In genomic region chr15:28878209-28878608, GRCh38 we compare ENCODE assay signal across 20 cellular contexts. TPM values are rescaled to one million over a fixed set of nuclear protein-coding genes. Genes with fewer than 3 reads are reported as not detected.
"Had no signal": no experiment of that assay in that cellular context is flagged by ENCODE, and none has a peak within 500 bp of the region (broad histone marks: within the 10 kb centered on the region; RNA-seq: fewer than 3 reads in every experiment).

No MANE protein-coding gene starts in this region.

- H3K36me3 ChIP-seq: MG63 had no signal

- FAIRE-seq: RCC 7860 had no signal

- H3K4me2 ChIP-seq: SK-N-SH had no signal

- H3K4me3 ChIP-seq: MG63 had no signal

- DNase-seq: Karpas-422, KG1, MG63, NCI-H1092, NCI-H1105 treated with DMSO at 0.1 percent for 48 hours, NCI-H1436, NCI-H187 treated with DMSO at 0.1 percent for 48 hours, NCI-H2029 treated with DMSO at 0.1 percent for 48 hours, NCI-H2171 treated with DMSO at 0.1 percent for 48 hours, NCI-H524 treated with DMSO at 0.1 percent for 48 hours, NCI-H69, NCI-H774, SHP77, SK-N-SH, SW 1271 had no signal

- H3K27ac ChIP-seq: RWPE1 had no signal

- H3K9ac ChIP-seq: SK-N-SH had no signal

- H3K27me3 ChIP-seq: MG63 had no signal

- H3K9me3 ChIP-seq: MG63, SK-N-SH had no signal

RNA-seq across cellular contexts. Expression of gene APBA2, which starts 7.6 kb away (rescaled TPM):
- total RNA-seq: HT-29 had no signal

RNA-seq across cellular contexts. Expression of gene GOLGA6L7, which starts 29.8 kb away (rescaled TPM):
- total RNA-seq: HT-29, NCI-H460, SK-MEL-5 had no signal
- polyA plus RNA-seq: SK-N-SH had no signal
